Comparison of ENCODE assay signal across 8 cellular contexts in genomic region chr14:56120091-56120632, GRCh38. TPM values are rescaled to one million over a fixed set of nuclear protein-coding genes. Genes with fewer than 3 reads are reported as not detected.
A peak's percentile ranks its signal among the peaks of the same experiment; 100 is the strongest.
DNase-seq lines count a peak whose midpoint lies in the region; ATAC-seq lines count a peak whose summit lies in the region.

No MANE protein-coding gene starts in this region.

- peak overlapping the region; percentile 82 for H3K4me3 ChIP-seq in endocrine pancreas (ENCODE audit: control insufficient read depth, insufficient read depth, low read length)

- H3K27me3 Mint-ChIP-seq in natural killer cell treated with Interleukin-12 subunit alpha and Interleukin-12 subunit beta and Interleukin-15 and Interleukin-18, amount 100 ng/mL, for 72 hours: peaks cover 3 to 14% of the 10 kb centered on the region in 2 donors

- H3K36me3 Mint-ChIP-seq in natural killer cell treated with Interleukin-12 subunit alpha and Interleukin-12 subunit beta and Interleukin-15 and Interleukin-18, amount 100 ng/mL, for 72 hours: no peaks in the 10 kb centered on the region

- H3K9me3 Mint-ChIP-seq in natural killer cell treated with Interleukin-12 subunit alpha and Interleukin-12 subunit beta and Interleukin-15 and Interleukin-18, amount 100 ng/mL, for 72 hours: no peaks in the 10 kb centered on the region

- ATAC-seq in natural killer cell treated with Interleukin-12 subunit alpha and Interleukin-12 subunit beta and Interleukin-15 and Interleukin-18, amount 100 ng/mL, for 72 hours: no peak
- no peak for ATAC-seq in HG03571 (IDR thresholded peaks at IDR 0.05; ENCODE audit: unreplicated experiment)
- ATAC-seq in GM18909 (IDR thresholded peaks at IDR 0.05; ENCODE audit: poor library complexity, unreplicated experiment): no peak
- no peak for ATAC-seq in HG02973 (IDR thresholded peaks at IDR 0.05; ENCODE audit: unreplicated experiment)

- H3K9me3 ChIP-seq in endocrine pancreas (ENCODE audit: control insufficient read depth, low read length): no peaks in the 10 kb centered on the region

- DNase-seq in NCI-H2107 treated with DMSO at 0.1 percent for 48 hours (lab: John Stamatoyannopoulos, UW; ENCODE audit: unreplicated experiment) (peak; percentile 76), NCI-H2107 (lab: John Stamatoyannopoulos, UW) (no peak), NCI-H69 (lab: John Stamatoyannopoulos, UW) (peak; percentile 93)
- no peak for DNase-seq in natural killer cell treated with Interleukin-12 subunit alpha and Interleukin-12 subunit beta and Interleukin-15 and Interleukin-18, amount 100 ng/mL, for 72 hours (ENCODE audit: low spot score)

- H3K27me3 ChIP-seq in endocrine pancreas (ENCODE audit: control insufficient read depth, insufficient read depth, low read length): no peaks in the 10 kb centered on the region

- peaks cover 12% of the 10 kb centered on the region for H3K4me1 ChIP-seq in endocrine pancreas (ENCODE audit: control insufficient read depth, insufficient read depth, low read length)

- H3K9ac ChIP-seq in endocrine pancreas (ENCODE audit: control insufficient read depth, insufficient read depth, low read length): no peak overlapping the region

- H3K27ac Mint-ChIP-seq in natural killer cell treated with Interleukin-12 subunit alpha and Interleukin-12 subunit beta and Interleukin-15 and Interleukin-18, amount 100 ng/mL, for 72 hours: peak overlapping the region in 1 of 2 donors; percentile 3

- no peaks in the 10 kb centered on the region for H3K36me3 ChIP-seq in endocrine pancreas (ENCODE audit: control insufficient read depth, insufficient read depth, low read length)

- H3K4me3 Mint-ChIP-seq in natural killer cell treated with Interleukin-12 subunit alpha and Interleukin-12 subunit beta and Interleukin-15 and Interleukin-18, amount 100 ng/mL, for 72 hours: peak overlapping the region; percentile 62

- peaks cover 29 to 36% of the 10 kb centered on the region in 2 donors for H3K4me1 Mint-ChIP-seq in natural killer cell treated with Interleukin-12 subunit alpha and Interleukin-12 subunit beta and Interleukin-15 and Interleukin-18, amount 100 ng/mL, for 72 hours (ENCODE audit: low read depth in 2 of 2)

RNA-seq across cellular contexts. Expression of gene PELI2, which starts 2.0 kb away (rescaled TPM):
- total RNA-seq in natural killer cell treated with Interleukin-12 subunit alpha and Interleukin-12 subunit beta and Interleukin-15 and Interleukin-18, amount 100 ng/mL, for 72 hours: 1 to 10 TPM; 1.1 to 2.4 TPM

Comparison
In these comparisons a context has a peak if more than half of its experiments do, and no peak if none do; other contexts are left out.
1. DNase-seq: peak in NCI-H2107 treated with DMSO at 0.1 percent for 48 hours (single experiment) and NCI-H69 (single experiment); none in NCI-H2107 (single experiment) and natural killer cell treated with Interleukin-12 subunit alpha and Interleukin-12 subunit beta and Interleukin-15 and Interleukin-18, amount 100 ng/mL, for 72 hours (single experiment).